ENCODE assay signal across 24 cellular contexts in genomic region chr10:96250349-96250748, GRCh38. TPM values are rescaled to one million over a fixed set of nuclear protein-coding genes. Genes with fewer than 3 reads are reported as not detected.
DNase-seq lines count a peak whose midpoint lies in the region; ATAC-seq and TF ChIP-seq lines count a peak whose summit lies in the region.
"Had no signal": no experiment of that assay in that cellular context is flagged by ENCODE, and none has a peak within 500 bp of the region (broad histone marks: within the 10 kb centered on the region; RNA-seq: fewer than 3 reads in every experiment).

No MANE protein-coding gene starts in this region.

- H3K36me3 ChIP-seq in OCI-LY1 (ENCODE audit: insufficient read depth, low read length) (peaks cover 43% of the 10 kb centered on the region), testis (ENCODE audit: low read depth, missing control alignments) (no peaks in the 10 kb centered on the region)
- H3K36me3 ChIP-seq: BE2C, SJSA1 had no signal

- POLR2A ChIA-PET in activated CD4-positive, alpha-beta T cell treated with anti-CD3 and anti-CD28 coated beads for 36 hours (lab: Charles Lee) = no interaction called here

- intact Hi-C loops in activated CD4-positive, alpha-beta T cell treated with anti-CD3 and anti-CD28 coated beads for 36 hours (cut with DNase I, micrococcal nuclease) = no loop called here
- intact Hi-C loops in testis (cut with DNase I; ENCODE audit: low total_unique reads) = no loop called here

- no peak overlapping the region for H3K4me3 ChIP-seq in OCI-LY1 (ENCODE audit: low read depth, low read length, poor library complexity, severe bottlenecking)
- no peak overlapping the region for H3K4me3 ChIP-seq in testis
- H3K4me3 ChIP-seq: SJSA1 had no signal

- H3K9me3 ChIP-seq in OCI-LY1 (ENCODE audit: low read length) = no peaks in the 10 kb centered on the region
- H3K9me3 ChIP-seq in testis = no peaks in the 10 kb centered on the region
- H3K9me3 ChIP-seq: BE2C, Caco-2, SJSA1 had no signal

- no peaks in the 10 kb centered on the region for H3F3A ChIP-seq in OCI-LY1 (ENCODE audit: insufficient read depth, low read length)

- no peak overlapping the region for H3K27ac Mint-ChIP-seq in activated CD4-positive, alpha-beta T cell treated with anti-CD3 and anti-CD28 coated beads for 36 hours
- H3K27ac Mint-ChIP-seq: CD4-positive, alpha-beta T cell had no signal

- DNase-seq in DMS53 (lab: John Stamatoyannopoulos, UW) (peak; percentile 55), kidney tubule cell (ENCODE audit: low spot score) (peak; percentile 17), renal cortical epithelial cell (ENCODE audit: low read depth) (peak; percentile 20), testis (no peak)
- no peak for DNase-seq in activated CD4-positive, alpha-beta T cell treated with anti-CD3 and anti-CD28 coated beads for 36 hours
- DNase-seq: 8988T; BE2C; Caco-2; CD4-positive, alpha-beta T cell; EL; NCI-H1048; NCI-H1436; NCI-H1930; NCI-H345; NCI-H524 treated with DMSO at 0.1 percent for 48 hours had no signal

- H3K4me1 ChIP-seq in OCI-LY1 (ENCODE audit: insufficient read depth, low read length, severe bottlenecking) (peaks cover 4% of the 10 kb centered on the region), testis (no peaks in the 10 kb centered on the region)
- H3K4me1 ChIP-seq: BE2C, SJSA1 had no signal

- no peak overlapping the region for H3K4me2 ChIP-seq in OCI-LY1 (ENCODE audit: low read length)

- no peaks in the 10 kb centered on the region for H3K36me3 Mint-ChIP-seq in activated CD4-positive, alpha-beta T cell treated with anti-CD3 and anti-CD28 coated beads for 36 hours (ENCODE audit: low read depth)

- 70 to 71% methylated on average over 1 of the region's 1 CpG for WGBS in testis, 2 donors

- no peak for TF ChIP-seq CTCF in OCI-LY1 (IDR thresholded peaks at IDR 0.05; ENCODE audit: low read length)
- TF ChIP-seq CTCF in testis (IDR thresholded peaks at IDR 0.05) = no peak

- H3K9me3 Mint-ChIP-seq in activated CD4-positive, alpha-beta T cell treated with anti-CD3 and anti-CD28 coated beads for 36 hours (ENCODE audit: low read depth) = no peaks in the 10 kb centered on the region
- H3K9me3 Mint-ChIP-seq: CD4-positive, alpha-beta T cell had no signal

- no peaks in the 10 kb centered on the region for H3K4me1 Mint-ChIP-seq in activated CD4-positive, alpha-beta T cell treated with anti-CD3 and anti-CD28 coated beads for 36 hours

- H3K27me3 ChIP-seq in OCI-LY1 (ENCODE audit: insufficient read depth, low read length) (no peaks in the 10 kb centered on the region), testis (no peaks in the 10 kb centered on the region)
- H3K27me3 ChIP-seq: BE2C had no signal

- H3K9ac ChIP-seq in OCI-LY1 (ENCODE audit: low read length) = no peak overlapping the region

- H3K79me2 ChIP-seq in OCI-LY1 (ENCODE audit: insufficient read depth, low read length) = peaks cover 4% of the 10 kb centered on the region; the same call in 1 of the 2 replicates

- H3K27ac ChIP-seq in OCI-LY1 (ENCODE audit: low read depth, low read length, poor library complexity, severe bottlenecking) (peak overlapping the region; percentile 40), testis (no peak overlapping the region)
- H3K27ac ChIP-seq: HL-60, SJSA1 had no signal

- H2AFZ ChIP-seq in OCI-LY1 (ENCODE audit: low read length) = no peak overlapping the region

- H3K27me3 Mint-ChIP-seq in activated CD4-positive, alpha-beta T cell treated with anti-CD3 and anti-CD28 coated beads for 36 hours = no peaks in the 10 kb centered on the region
- H3K27me3 Mint-ChIP-seq: CD4-positive, alpha-beta T cell had no signal

- H3K9me2 ChIP-seq in OCI-LY1 (ENCODE audit: low read depth, low read length) = no peaks in the 10 kb centered on the region

- CTCF ChIA-PET in activated CD4-positive, alpha-beta T cell treated with anti-CD3 and anti-CD28 coated beads for 36 hours (lab: Charles Lee) = interaction anchor here (3.5 kb wide), 1 partner anchor 21 kb away, joined by 20 read pairs; no protein-coding TSS in a partner anchor

- H3K4me3 Mint-ChIP-seq in activated CD4-positive, alpha-beta T cell treated with anti-CD3 and anti-CD28 coated beads for 36 hours = no peak overlapping the region
- H3K4me3 Mint-ChIP-seq: CD4-positive, alpha-beta T cell had no signal

- no peak for ATAC-seq in HG02840 (IDR thresholded peaks at IDR 0.05; ENCODE audit: low FRiP score, unreplicated experiment)
- ATAC-seq in GM18502 (IDR thresholded peaks at IDR 0.05; ENCODE audit: poor library complexity, unreplicated experiment) = no peak
- no peak for ATAC-seq in activated CD4-positive, alpha-beta T cell treated with anti-CD3 and anti-CD28 coated beads for 36 hours
- ATAC-seq: Panc1 had no signal

- no peak for TF ChIP-seq POLR2A in testis (IDR thresholded peaks at IDR 0.05)

- H4K20me1 ChIP-seq in OCI-LY1 (ENCODE audit: insufficient read depth, low read length) = no peaks in the 10 kb centered on the region

RNA-seq across cellular contexts. Expression of gene BLNK, which starts 21.0 kb away (rescaled TPM):
- 0.35 and 2.8 TPM in 2 replicates for total RNA-seq in renal cortical epithelial cell
- total RNA-seq in activated CD4-positive, alpha-beta T cell treated with anti-CD3 and anti-CD28 coated beads for 36 hours = not detected
- 1 to 10 TPM; 1.1 to 1.5 TPM for total RNA-seq in testis
- polyA plus RNA-seq in testis (ENCODE audit: insufficient read depth, low read depth, low replicate concordance) = 4.5 TPM
- total RNA-seq: CD4-positive, alpha-beta T cell; HT1080; SJSA1 had no signal

RNA-seq across cellular contexts. Expression of gene DNTT, which starts 53.9 kb away (rescaled TPM):
- total RNA-seq in renal cortical epithelial cell (not detected in 2 replicates), testis (under 1 TPM in 1 of 2 donors, not detected in 1; 0.31 TPM)
- not detected for total RNA-seq in activated CD4-positive, alpha-beta T cell treated with anti-CD3 and anti-CD28 coated beads for 36 hours
- polyA plus RNA-seq in testis (ENCODE audit: insufficient read depth, low read depth, low replicate concordance) = 0.94 TPM
- total RNA-seq: Caco-2, H4, HT1080, MCF 10A, SJSA1 had no signal

Comparison
In these comparisons a context has a peak if more than half of its experiments do, and no peak if none do; other contexts are left out.
1. DNase-seq: peak in DMS53 (single experiment), kidney tubule cell (single experiment) and renal cortical epithelial cell (single experiment); none in activated CD4-positive, alpha-beta T cell treated with anti-CD3 and anti-CD28 coated beads for 36 hours (single experiment) and testis (single experiment).